Comparison of ENCODE assay signal across 8 cellular contexts in genomic region chr6:32129297-32130088, GRCh38. TPM values are rescaled to one million over a fixed set of nuclear protein-coding genes. Genes with fewer than 3 reads are reported as not detected.
DNase-seq lines count a peak whose midpoint lies in the region; ATAC-seq and TF ChIP-seq lines count a peak whose summit lies in the region.

No MANE protein-coding gene starts in this region.

- peaks cover 31 to 34% of the 10 kb centered on the region in 2 donors for H3K4me1 Mint-ChIP-seq in effector memory CD8-positive, alpha-beta T cell (ENCODE audit: low read depth in 2 of 2)
- peaks cover 23 to 49% (median 49%) of the 10 kb centered on the region in 4 donors for H3K4me1 Mint-ChIP-seq in naive thymus-derived CD8-positive, alpha-beta T cell

- peak overlapping the region; percentile 97 to 100 for H3K4me3 Mint-ChIP-seq in effector memory CD8-positive, alpha-beta T cell
- H3K4me3 Mint-ChIP-seq in naive thymus-derived CD8-positive, alpha-beta T cell, result peak overlapping the region; percentile 90 to 98 (median 95)

- peak overlapping the region; percentile 96 to 99 for H3K27ac Mint-ChIP-seq in effector memory CD8-positive, alpha-beta T cell
- peak overlapping the region; percentile 90 to 99 (median 95) for H3K27ac Mint-ChIP-seq in naive thymus-derived CD8-positive, alpha-beta T cell

- H3K27me3 Mint-ChIP-seq in effector memory CD8-positive, alpha-beta T cell, result peaks cover 0 to 6% of the 10 kb centered on the region in 2 donors
- peaks cover 0 to 3% (median 0%) of the 10 kb centered on the region in 5 donors for H3K27me3 Mint-ChIP-seq in naive thymus-derived CD8-positive, alpha-beta T cell

- H3K9me3 Mint-ChIP-seq in effector memory CD8-positive, alpha-beta T cell, result no peaks in the 10 kb centered on the region
- no peaks in the 10 kb centered on the region for H3K9me3 Mint-ChIP-seq in naive thymus-derived CD8-positive, alpha-beta T cell

- POLR2A ChIA-PET in naive thymus-derived CD8-positive, alpha-beta T cell (lab: Charles Lee), result interaction anchor here (0.6 to 6.7 kb wide), 13 partner anchors 11 to 843 kb away, joined by 3 to 116 read pairs (median 4); partner anchors contain the start of genes AGPAT1, GPSM3, PBX2 and PRRT1
- POLR2A ChIA-PET in GM10248 (lab: Yijun Ruan, JAX), result interaction anchor here (0.6 to 1.0 kb wide), 2 partner anchors 48 to 588 kb away, joined by 3 read pairs; partner anchors contain the start of gene DDX39B

- H3K4me3 ChIP-seq in NT2/D1 (ENCODE audit: insufficient read length, low read depth), result peak overlapping the region; percentile 55

- peaks cover 36% of the 10 kb centered on the region for H3K36me3 Mint-ChIP-seq in effector memory CD8-positive, alpha-beta T cell (ENCODE audit: insufficient read depth)
- peaks cover 5 to 17% (median 5%) of the 10 kb centered on the region in 3 donors for H3K36me3 Mint-ChIP-seq in naive thymus-derived CD8-positive, alpha-beta T cell

- CTCF ChIA-PET in GM10248 (lab: Yijun Ruan, JAX), result interaction anchor here (1.0 to 5.9 kb wide), 5 partner anchors 13 to 66 kb away, joined by 3 to 64 read pairs (median 4); partner anchors contain the start of gene GPSM3

- H3K4me1 ChIP-seq in NT2/D1 (ENCODE audit: insufficient read depth, insufficient read length), result peaks cover 4% of the 10 kb centered on the region

- no peak for TF ChIP-seq CTCF in GM10248 (IDR thresholded peaks at IDR 0.05; ENCODE audit: control extremely low read depth, extremely low read depth, low read depth, missing control alignments)

- no peaks in the 10 kb centered on the region for H3K27me3 ChIP-seq in NT2/D1 (ENCODE audit: insufficient read depth, insufficient read length)

- H3K9me3 ChIP-seq in NT2/D1 (ENCODE audit: insufficient read depth, low read length), result no peaks in the 10 kb centered on the region

- no peak for DNase-seq in NT2/D1 (ENCODE audit: low read depth, low spot score)
- no peak for DNase-seq in effector memory CD8-positive, alpha-beta T cell
- DNase-seq in naive thymus-derived CD8-positive, alpha-beta T cell, result peak in 1 of 10 donors; percentile 59
- no peak for DNase-seq in GM10248 (ENCODE audit: extremely low spot score)
- DNase-seq in HuH-7.5 (ENCODE audit: low spot score), result no peak

- peak overlapping the region; percentile 62 for H3K9ac ChIP-seq in NT2/D1 (ENCODE audit: insufficient read length, low read depth)

- peaks cover 24% of the 10 kb centered on the region for H3K36me3 ChIP-seq in NT2/D1 (ENCODE audit: insufficient read depth, insufficient read length, low read length)

- ATAC-seq in GM21515 (IDR thresholded peaks at IDR 0.05; ENCODE audit: unreplicated experiment) (peak; percentile 12), HG02885 (IDR thresholded peaks at IDR 0.05; ENCODE audit: poor library complexity, unreplicated experiment) (no peak), HG02678 (IDR thresholded peaks at IDR 0.05; ENCODE audit: unreplicated experiment) (no peak)
- ATAC-seq in effector memory CD8-positive, alpha-beta T cell (replicated peaks), result no peak
- no peak for ATAC-seq in naive thymus-derived CD8-positive, alpha-beta T cell

RNA-seq across cellular contexts. Expression of gene FKBPL, which starts 0.6 kb away (rescaled TPM):
- total RNA-seq in naive thymus-derived CD8-positive, alpha-beta T cell, result 1 to 10 TPM; 1.8 to 2.1 TPM
- 1 to 10 TPM in 1 of 3 donors, under 1 TPM in 2; 0.37 to 2.5 (median 0.51) TPM for polyA plus RNA-seq in naive thymus-derived CD8-positive, alpha-beta T cell

RNA-seq across cellular contexts. Expression of gene ATF6B, which starts 1.4 kb away (rescaled TPM):
- 100 to 1,000 TPM; 140 to 141 TPM for total RNA-seq in naive thymus-derived CD8-positive, alpha-beta T cell
- polyA plus RNA-seq in naive thymus-derived CD8-positive, alpha-beta T cell, result 10 to 100 TPM; 17.5 to 25.7 (median 21.4) TPM

RNA-seq across cellular contexts. Expression of gene TNXB, which starts 20.4 kb away (rescaled TPM):
- 10 to 100 TPM; 14.5 to 17.8 TPM for total RNA-seq in naive thymus-derived CD8-positive, alpha-beta T cell
- polyA plus RNA-seq in naive thymus-derived CD8-positive, alpha-beta T cell, result under 1 TPM in 1 of 3 donors, not detected in 2; 0.13 TPM

RNA-seq across cellular contexts. Expression of gene PRRT1, which starts 22.2 kb away (rescaled TPM):
- 1 to 10 TPM; 5.5 to 5.6 TPM for total RNA-seq in naive thymus-derived CD8-positive, alpha-beta T cell
- 1 to 10 TPM; 1.2 to 3.6 (median 2.8) TPM for polyA plus RNA-seq in naive thymus-derived CD8-positive, alpha-beta T cell

RNA-seq across cellular contexts. Expression of gene PPT2, which starts 24.4 kb away (rescaled TPM):
- total RNA-seq in naive thymus-derived CD8-positive, alpha-beta T cell, result 10 to 100 TPM; 22.6 to 23.1 TPM
- 10 to 100 TPM; 17.3 to 20.6 (median 18.3) TPM for polyA plus RNA-seq in naive thymus-derived CD8-positive, alpha-beta T cell
